20 cellular contexts compared by ENCODE assay signal in genomic region chr6:20686142-20686541, GRCh38.
DNase-seq lines count a peak whose midpoint lies in the region; ATAC-seq and TF ChIP-seq lines count a peak whose summit lies in the region.
"Had no signal": no experiment of that assay in that cellular context is flagged by ENCODE, and none has a peak within 500 bp of the region (broad histone marks: within the 10 kb centered on the region; RNA-seq: fewer than 3 reads in every experiment).

No MANE protein-coding gene starts in this region.

- peaks cover 7% of the 10 kb centered on the region for H3K9me3 Mint-ChIP-seq in glutamatergic neuron (ENCODE audit: unreplicated experiment)
- H3K9me3 Mint-ChIP-seq: activated CD4-positive, alpha-beta memory T cell treated with anti-CD3 and anti-CD28 coated beads, Interleukin-2, amount 10 ng/mL, durations not matched to agents 7 days and 5 days; CD8-positive, alpha-beta memory T cell had no signal

- no peak for ATAC-seq in DND-41 (ENCODE audit: insufficient read depth, low read depth)
- ATAC-seq: activated T-cell treated with anti-CD3 and anti-CD28 coated beads, Interleukin-2, amount 50 U/mL, for 72 hours; left ventricle myocardium superior; stimulated activated naive CD8-positive, alpha-beta T cell treated with anti-CD3 and anti-CD28 coated beads, Interleukin-15, amount 100 ng/mL, for 72 hours had no signal

- H3K4me2 ChIP-seq in DND-41 (ENCODE audit: insufficient read depth, low read length): no peak overlapping the region
- H3K4me2 ChIP-seq in osteoblast (ENCODE audit: insufficient read depth, low read length): no peak overlapping the region
- H3K4me2 ChIP-seq: SK-N-SH had no signal

- no peak overlapping the region for H3K9ac ChIP-seq in DND-41 (ENCODE audit: low read depth, low read length)
- H3K9ac ChIP-seq: SK-N-SH had no signal

- H3K9me3 ChIP-seq in DND-41 (ENCODE audit: insufficient read depth, low read length, severe bottlenecking) (no peaks in the 10 kb centered on the region), osteoblast (ENCODE audit: low read depth, low read length) (no peaks in the 10 kb centered on the region)
- H3K9me3 ChIP-seq: SK-N-SH had no signal

- peak overlapping the region; percentile 90 for H3K27ac Mint-ChIP-seq in glutamatergic neuron (ENCODE audit: unreplicated experiment)
- H3K27ac Mint-ChIP-seq: activated CD4-positive, alpha-beta memory T cell treated with anti-CD3 and anti-CD28 coated beads, Interleukin-2, amount 10 ng/mL, durations not matched to agents 7 days and 5 days; activated naive CD8-positive, alpha-beta T cell treated with anti-CD3 and anti-CD28 coated beads, Interleukin-2, amount 10 ng/mL, durations not matched to agents 7 days and 5 days; activated T-cell treated with anti-CD3 and anti-CD28 coated beads, Interleukin-2, amount 50 U/mL, for 72 hours; CD8-positive, alpha-beta memory T cell; stimulated activated naive CD8-positive, alpha-beta T cell treated with anti-CD3 and anti-CD28 coated beads, Interleukin-15, amount 100 ng/mL, for 72 hours had no signal

- H3K4me1 Mint-ChIP-seq in glutamatergic neuron (ENCODE audit: low read depth, unreplicated experiment): peaks cover 26% of the 10 kb centered on the region

- H3K4me3 Mint-ChIP-seq in glutamatergic neuron (ENCODE audit: unreplicated experiment): no peak overlapping the region
- H3K4me3 Mint-ChIP-seq: activated CD4-positive, alpha-beta memory T cell treated with anti-CD3 and anti-CD28 coated beads, Interleukin-2, amount 10 ng/mL, durations not matched to agents 7 days and 5 days; activated naive CD8-positive, alpha-beta T cell treated with anti-CD3 and anti-CD28 coated beads, Interleukin-2, amount 10 ng/mL, durations not matched to agents 7 days and 5 days; activated T-cell treated with anti-CD3 and anti-CD28 coated beads, Interleukin-2, amount 50 U/mL, for 72 hours; CD8-positive, alpha-beta memory T cell; stimulated activated naive CD8-positive, alpha-beta T cell treated with anti-CD3 and anti-CD28 coated beads, Interleukin-15, amount 100 ng/mL, for 72 hours had no signal

- H3K27ac ChIP-seq in DND-41 (ENCODE audit: low read length) (no peak overlapping the region), osteoblast (ENCODE audit: low read depth, low read length) (no peak overlapping the region)
- H3K27ac ChIP-seq: cardiac muscle cell had no signal

- H3K36me3 ChIP-seq in DND-41 (ENCODE audit: insufficient read depth, low read length): no peaks in the 10 kb centered on the region
- H3K36me3 ChIP-seq in osteoblast (ENCODE audit: insufficient read depth, low read length): no peaks in the 10 kb centered on the region
- H3K36me3 ChIP-seq: cardiac muscle cell had no signal

- H3K4me3 ChIP-seq in DND-41 (ENCODE audit: low read depth in 1 of 2, low read length in 2 of 2) (no peak overlapping the region), osteoblast (ENCODE audit: insufficient read depth, low read length) (no peak overlapping the region)
- H3K4me3 ChIP-seq: cardiac muscle cell had no signal

- peaks cover 34% of the 10 kb centered on the region for H3K79me2 ChIP-seq in DND-41 (ENCODE audit: insufficient read depth, low read length)
- no peaks in the 10 kb centered on the region for H3K79me2 ChIP-seq in osteoblast (ENCODE audit: insufficient read depth, low read length)

- no peaks in the 10 kb centered on the region for H3K36me3 Mint-ChIP-seq in glutamatergic neuron (ENCODE audit: unreplicated experiment)

- TF ChIP-seq CTCF in DND-41 (IDR thresholded peaks at IDR 0.05; ENCODE audit: borderline replicate concordance, extremely low read depth, low read length, poor library complexity, severe bottlenecking): no peak
- TF ChIP-seq CTCF in glutamatergic neuron (IDR thresholded peaks at IDR 0.05; ENCODE audit: partially characterized antibody, unreplicated experiment): no peak
- TF ChIP-seq CTCF in osteoblast (IDR thresholded peaks at IDR 0.05; ENCODE audit: extremely low read depth, low read depth, low read length): no peak

- H3K4me1 ChIP-seq in DND-41 (ENCODE audit: insufficient read depth, low read length): peaks cover 11% of the 10 kb centered on the region
- peaks cover 12% of the 10 kb centered on the region for H3K4me1 ChIP-seq in osteoblast (ENCODE audit: insufficient read depth, low read length)

- H3K27me3 ChIP-seq in DND-41 (ENCODE audit: insufficient read depth, low read length, poor library complexity) (no peaks in the 10 kb centered on the region), osteoblast (ENCODE audit: insufficient read depth, low read length) (no peaks in the 10 kb centered on the region)
- H3K27me3 ChIP-seq: cardiac muscle cell had no signal

- DNase-seq in DND-41: peak; percentile 12
- DNase-seq in NCI-H146 (lab: John Stamatoyannopoulos, UW): peak; percentile 86
- peak; percentile 97 for DNase-seq in NCI-H748 treated with DMSO at 0.1 percent for 48 hours (lab: John Stamatoyannopoulos, UW)
- peak; percentile 67 for DNase-seq in glutamatergic neuron
- no peak for DNase-seq in osteoblast (ENCODE audit: insufficient read length, low spot score, missing footprints)
- DNase-seq in HT-29 (ENCODE audit: low spot score): no peak
- no peak for DNase-seq in D341Med (ENCODE audit: low spot score)
- no peak for DNase-seq in NOMO-1 treated with dmso at 0.1 percent for 144 hours (lab: John Stamatoyannopoulos, UW; ENCODE audit: unreplicated experiment)
- DNase-seq: activated CD4-positive, alpha-beta memory T cell treated with anti-CD3 and anti-CD28 coated beads, Interleukin-2, amount 10 ng/mL, durations not matched to agents 7 days and 5 days; activated naive CD8-positive, alpha-beta T cell treated with anti-CD3 and anti-CD28 coated beads, Interleukin-2, amount 10 ng/mL, durations not matched to agents 7 days and 5 days; activated T-cell treated with anti-CD3 and anti-CD28 coated beads, Interleukin-2, amount 50 U/mL, for 72 hours; CD8-positive, alpha-beta memory T cell; GF-D8; left ventricle myocardium superior; NCI-H1417 treated with DMSO at 0.1 percent for 48 hours; OCI-M1; SK-N-SH; stimulated activated CD4-positive, alpha-beta T cell treated with anti-CD3 and anti-CD28 coated beads, Interleukin-12 subunit alpha, Interleukin-12 subunit beta, amount 100 ng/mL, for 4 hours; stimulated activated naive CD8-positive, alpha-beta T cell treated with anti-CD3 and anti-CD28 coated beads, Interleukin-15, amount 100 ng/mL, for 72 hours had no signal

- H2AFZ ChIP-seq in DND-41 (ENCODE audit: low read depth, low read length) (no peak overlapping the region), osteoblast (ENCODE audit: low read length) (no peak overlapping the region)

- peaks cover 5% of the 10 kb centered on the region for H3K27me3 Mint-ChIP-seq in glutamatergic neuron (ENCODE audit: unreplicated experiment)
- H3K27me3 Mint-ChIP-seq: activated CD4-positive, alpha-beta memory T cell treated with anti-CD3 and anti-CD28 coated beads, Interleukin-2, amount 10 ng/mL, durations not matched to agents 7 days and 5 days; activated naive CD8-positive, alpha-beta T cell treated with anti-CD3 and anti-CD28 coated beads, Interleukin-2, amount 10 ng/mL, durations not matched to agents 7 days and 5 days; CD8-positive, alpha-beta memory T cell; stimulated activated naive CD8-positive, alpha-beta T cell treated with anti-CD3 and anti-CD28 coated beads, Interleukin-15, amount 100 ng/mL, for 72 hours had no signal

- H4K20me1 ChIP-seq in DND-41 (ENCODE audit: insufficient read depth, low read length) (no peaks in the 10 kb centered on the region), osteoblast (ENCODE audit: insufficient read depth, low read length) (no peaks in the 10 kb centered on the region)

Comparison
In these comparisons a context has a peak if more than half of its experiments do, and no peak if none do; other contexts are left out.
1. DNase-seq: peak in DND-41 (single experiment), NCI-H146 (single experiment), NCI-H748 treated with DMSO at 0.1 percent for 48 hours (single experiment) and glutamatergic neuron (single experiment); none in osteoblast (single experiment), HT-29 (single experiment), D341Med (single experiment) and NOMO-1 treated with dmso at 0.1 percent for 144 hours (single experiment).